25 cellular contexts compared by ENCODE assay signal in genomic region chr10:31018977-31019376, GRCh38. TPM values are rescaled to one million over a fixed set of nuclear protein-coding genes. Genes with fewer than 3 reads are reported as not detected.
A peak's percentile ranks its signal among the peaks of the same experiment; 100 is the strongest.
DNase-seq lines count a peak whose midpoint lies in the region; FAIRE-seq and TF ChIP-seq lines count a peak whose summit lies in the region.
"Had no signal": no experiment of that assay in that cellular context is flagged by ENCODE, and none has a peak within 500 bp of the region (broad histone marks: within the 10 kb centered on the region; RNA-seq: fewer than 3 reads in every experiment).

No MANE protein-coding gene starts in this region.

- H3K9ac ChIP-seq in stomach smooth muscle (ENCODE audit: low read length in 2 of 2): no peak overlapping the region

- H3K27me3 Mint-ChIP-seq in brain: no peaks in the 10 kb centered on the region
- H3K27me3 Mint-ChIP-seq: activated B cell treated with CpG ODN at 0.5 μM for 24 hours; activated CD4-positive, alpha-beta memory T cell treated with anti-CD3 and anti-CD28 coated beads, Interleukin-2, amount 10 ng/mL, durations not matched to agents 7 days and 5 days; memory B cell; natural killer cell treated with Interleukin-12 subunit alpha and Interleukin-12 subunit beta and Interleukin-15 and Interleukin-18, amount 100 ng/mL, for 72 hours; T-helper 17 cell had no signal

- peaks cover 2% of the 10 kb centered on the region for H3K36me3 Mint-ChIP-seq in brain
- H3K36me3 Mint-ChIP-seq: natural killer cell treated with Interleukin-12 subunit alpha and Interleukin-12 subunit beta and Interleukin-15 and Interleukin-18, amount 100 ng/mL, for 72 hours had no signal

- no TSS peak for BruUV-seq in OCI-LY7 (replicated peaks; lab: Mats Ljungman, UMichigan)

- H3K79me2 ChIP-seq in OCI-LY7 (ENCODE audit: insufficient read depth, low read depth, low read length): no peaks in the 10 kb centered on the region

- CTCF ChIA-PET in OCI-LY7 (lab: Charles Lee; ENCODE audit: unreplicated experiment): no interaction called here

- peak; percentile 52 for DNase-seq in HuH-7 (ENCODE audit: low spot score)
- peak; percentile 40 for DNase-seq in medulla oblongata (ENCODE audit: extremely low spot score)
- no peak for DNase-seq in OCI-LY7 (ENCODE audit: low spot score)
- no peak for DNase-seq in RCC 7860 (ENCODE audit: low spot score)
- DNase-seq in SW 1271 (lab: John Stamatoyannopoulos, UW): no peak
- no peak for DNase-seq in AG08395 (ENCODE audit: low spot score)
- DNase-seq: activated B cell treated with CpG ODN at 0.5 μM for 24 hours; activated CD4-positive, alpha-beta memory T cell treated with anti-CD3 and anti-CD28 coated beads, Interleukin-2, amount 10 ng/mL, durations not matched to agents 7 days and 5 days; activated naive CD4-positive, alpha-beta T cell treated with anti-CD3 and anti-CD28 coated beads for 36 hours; HFFc6; hippocampal formation; KBM-7; NCI-H1092 treated with DMSO at 0.1 percent for 48 hours; NCI-H2081; NCI-H446 treated with DMSO at 0.1 percent for 48 hours; SHP77 treated with DMSO at 0.1 percent for 48 hours; stimulated activated CD4-positive, alpha-beta T cell treated with anti-CD3 and anti-CD28 coated beads, Interleukin-15, amount 100 ng/mL, for 24 hours; T-helper 17 cell; testis had no signal

- no peaks in the 10 kb centered on the region for H4K20me1 ChIP-seq in OCI-LY7 (ENCODE audit: insufficient read depth, low read length)

- no peaks in the 10 kb centered on the region for H3K9me3 Mint-ChIP-seq in brain
- H3K9me3 Mint-ChIP-seq: activated B cell treated with CpG ODN at 0.5 μM for 24 hours; activated CD4-positive, alpha-beta memory T cell treated with anti-CD3 and anti-CD28 coated beads, Interleukin-2, amount 10 ng/mL, durations not matched to agents 7 days and 5 days; activated naive CD4-positive, alpha-beta T cell treated with anti-CD3 and anti-CD28 coated beads for 36 hours; HFFc6; memory B cell; natural killer cell treated with Interleukin-12 subunit alpha and Interleukin-12 subunit beta and Interleukin-15 and Interleukin-18, amount 100 ng/mL, for 72 hours had no signal

- no peaks in the 10 kb centered on the region for H3K36me3 ChIP-seq in stomach smooth muscle (ENCODE audit: control insufficient read depth in 2 of 2, insufficient read depth in 2 of 2, low read length in 2 of 2)
- H3K36me3 ChIP-seq in OCI-LY7 (ENCODE audit: insufficient read depth, low read length): no peaks in the 10 kb centered on the region

- H3K4me3 ChIP-seq in stomach smooth muscle (ENCODE audit: low read length in 2 of 2) (no peak overlapping the region), OCI-LY7 (ENCODE audit: low read depth, low read length, poor library complexity, severe bottlenecking) (no peak overlapping the region)
- H3K4me3 ChIP-seq: testis had no signal

- no peak overlapping the region for H3K4me2 ChIP-seq in OCI-LY7 (ENCODE audit: low read length)

- POLR2A ChIA-PET in OCI-LY7 (lab: Charles Lee): no interaction called here

- peak overlapping the region; percentile 69 to 96 (median 89) for H3K27ac Mint-ChIP-seq in brain
- H3K27ac Mint-ChIP-seq: activated B cell treated with CpG ODN at 0.5 μM for 24 hours; activated CD4-positive, alpha-beta memory T cell treated with anti-CD3 and anti-CD28 coated beads, Interleukin-2, amount 10 ng/mL, durations not matched to agents 7 days and 5 days; activated naive CD4-positive, alpha-beta T cell treated with anti-CD3 and anti-CD28 coated beads for 36 hours; HFFc6; memory B cell; natural killer cell treated with Interleukin-12 subunit alpha and Interleukin-12 subunit beta and Interleukin-15 and Interleukin-18, amount 100 ng/mL, for 72 hours; T-helper 17 cell had no signal

- no peak for FAIRE-seq in RCC 7860 (lab: Jason Lieb, UNC)
- FAIRE-seq: endometrium, keratinocyte had no signal

- H3K4me1 ChIP-seq in stomach smooth muscle (ENCODE audit: control insufficient read depth, insufficient read depth, low read length): peaks cover 9% of the 10 kb centered on the region
- no peaks in the 10 kb centered on the region for H3K4me1 ChIP-seq in OCI-LY7 (ENCODE audit: insufficient read depth, low read length, poor library complexity, severe bottlenecking)

- TF ChIP-seq CTCF in brain (conservative IDR thresholded peaks at IDR 0.05) (no peak), OCI-LY7 (conservative IDR thresholded peaks at IDR 0.05; ENCODE audit: low read length) (no peak)

- H3K9me2 ChIP-seq in OCI-LY7 (ENCODE audit: insufficient read depth, low read length): no peaks in the 10 kb centered on the region

- peak overlapping the region; percentile 46 for H3K27ac ChIP-seq in stomach smooth muscle (ENCODE audit: low read length)
- H3K27ac ChIP-seq in OCI-LY7 (ENCODE audit: low read depth, low read length, poor library complexity, severe bottlenecking): no peak overlapping the region
- H3K27ac ChIP-seq: testis had no signal

- no peak overlapping the region for H2AFZ ChIP-seq in OCI-LY7 (ENCODE audit: low read length)

- intact Hi-C loops in OCI-LY7 (cut with micrococcal nuclease; ENCODE audit: unreplicated experiment): no loop called here

- H3K27me3 ChIP-seq in stomach smooth muscle (ENCODE audit: control insufficient read depth in 1 of 2, insufficient read depth in 2 of 2, low read length in 2 of 2): no peaks in the 10 kb centered on the region
- H3K27me3 ChIP-seq: testis had no signal

- peak overlapping the region; percentile 1 to 72 (median 13) for H3K4me3 Mint-ChIP-seq in brain
- H3K4me3 Mint-ChIP-seq: activated B cell treated with CpG ODN at 0.5 μM for 24 hours; activated CD4-positive, alpha-beta memory T cell treated with anti-CD3 and anti-CD28 coated beads, Interleukin-2, amount 10 ng/mL, durations not matched to agents 7 days and 5 days; activated naive CD4-positive, alpha-beta T cell treated with anti-CD3 and anti-CD28 coated beads for 36 hours; HFFc6; memory B cell; natural killer cell treated with Interleukin-12 subunit alpha and Interleukin-12 subunit beta and Interleukin-15 and Interleukin-18, amount 100 ng/mL, for 72 hours; T-helper 17 cell had no signal

- H3K9me3 ChIP-seq in stomach smooth muscle (ENCODE audit: control insufficient read depth in 2 of 2, low read length in 2 of 2): no peaks in the 10 kb centered on the region
- H3K9me3 ChIP-seq in OCI-LY7 (ENCODE audit: low read length): no peaks in the 10 kb centered on the region
- H3K9me3 ChIP-seq: testis had no signal

- H3K4me1 Mint-ChIP-seq in brain: peaks cover 45% of the 10 kb centered on the region
- H3K4me1 Mint-ChIP-seq: activated B cell treated with CpG ODN at 0.5 μM for 24 hours, memory B cell, T-helper 17 cell had no signal

RNA-seq across cellular contexts. Expression of gene ZNF438, which starts 12.7 kb away (rescaled TPM):
- 6.9 TPM for polyA plus RNA-seq in brain (ENCODE audit: insufficient read depth, low read depth, low replicate concordance)
- total RNA-seq in OCI-LY7 (2014; rRNA removed; shearing (Covaris generic)): 1.3 and 2.0 TPM in 2 replicates
- total RNA-seq in OCI-LY7 (2022): 2.1 and 2.5 TPM in 2 replicates

Comparison
In these comparisons a context has a peak if more than half of its experiments do, and no peak if none do; other contexts are left out.
1. DNase-seq: peak in HuH-7 (single experiment) and medulla oblongata (single experiment); none in OCI-LY7 (single experiment), RCC 7860 (single experiment), SW 1271 (0 of 2) and AG08395 (single experiment).